In genomic region chr21:41387824-41388223, GRCh38 we compare ENCODE assay signal across 20 cellular contexts. TPM values are rescaled to one million over a fixed set of nuclear protein-coding genes. Genes with fewer than 3 reads are reported as not detected.
A peak's percentile ranks its signal among the peaks of the same experiment; 100 is the strongest.
DNase-seq lines count a peak whose midpoint lies in the region; ATAC-seq and TF ChIP-seq lines count a peak whose summit lies in the region.
"Had no signal": no experiment of that assay in that cellular context is flagged by ENCODE, and none has a peak within 500 bp of the region (broad histone marks: within the 10 kb centered on the region; RNA-seq: fewer than 3 reads in every experiment).

No MANE protein-coding gene starts in this region.

- intact Hi-C loops in breast epithelium (cut with DNase I; ENCODE audit: low total_unique reads), result loop anchor here (10.0 kb wide), 1 partner anchor 563 kb away; no protein-coding TSS in a partner anchor
- intact Hi-C loops in MCF 10A (cut with micrococcal nuclease), result no loop called here
- intact Hi-C loops in esophagus muscularis mucosa (cut with DNase I), result no loop called here

- WGBS in esophagus muscularis mucosa, result 84% methylated on average over 8 of the region's 8 CpGs

- TF ChIP-seq EP300 in esophagus muscularis mucosa (IDR thresholded peaks at IDR 0.05), result no peak

- peaks cover 5% of the 10 kb centered on the region for H3K4me1 Mint-ChIP-seq in MCF 10A (ENCODE audit: insufficient read depth, unreplicated experiment)
- H3K4me1 Mint-ChIP-seq: B cell had no signal

- DNase-seq in breast epithelium (ENCODE audit: low spot score in 2 of 2), result peak in 1 of 2 donors; percentile 15
- DNase-seq in MCF 10A (ENCODE audit: unreplicated experiment), result no peak
- DNase-seq in esophagus muscularis mucosa (ENCODE audit: extremely low spot score), result no peak
- DNase-seq in NCI-H1417 (lab: John Stamatoyannopoulos, UW), result no peak
- DNase-seq in GF-D8 (lab: John Stamatoyannopoulos, UW), result no peak
- DNase-seq in NCI-H526 treated with DMSO at 0.1 percent for 48 hours (lab: John Stamatoyannopoulos, UW), result no peak
- DNase-seq: Caco-2; CD4-positive, CD25-positive, alpha-beta regulatory T cell; Kasumi-1; MM.1S; NCI-H1092; NCI-H2081 treated with DMSO at 0.1 percent for 48 hours; NCI-H510A treated with DMSO at 0.1 percent for 48 hours; NCI-H82; OCI-M1; Right ventricle myocardium superior had no signal

- H3K4me3 ChIP-seq in breast epithelium, result no peak overlapping the region
- H3K4me3 ChIP-seq in esophagus muscularis mucosa, result no peak overlapping the region
- no peak overlapping the region for H3K4me3 ChIP-seq in neutrophil (ENCODE audit: low read depth in 1 of 2, low read length in 1 of 2)
- H3K4me3 ChIP-seq: HAP-1 had no signal

- no peak for TF ChIP-seq CTCF in breast epithelium (IDR thresholded peaks at IDR 0.05)
- TF ChIP-seq CTCF in MCF 10A (IDR thresholded peaks at IDR 0.05; ENCODE audit: unreplicated experiment), result no peak
- TF ChIP-seq CTCF in esophagus muscularis mucosa (IDR thresholded peaks at IDR 0.05), result no peak
- no peak for TF ChIP-seq CTCF in neutrophil (IDR thresholded peaks at IDR 0.05)

- H3K36me3 Mint-ChIP-seq in MCF 10A (ENCODE audit: insufficient read depth, unreplicated experiment), result no peaks in the 10 kb centered on the region

- POLR2A ChIA-PET in MCF 10A (lab: Yijun Ruan, JAX), result no interaction called here

- peak overlapping the region; percentile 72 to 89 for H3K27ac ChIP-seq in breast epithelium
- peak overlapping the region in 3 of 4 donors; percentile 27 to 63 (median 47) for H3K27ac ChIP-seq in esophagus muscularis mucosa (replicated peaks in 1 of 4)
- H3K27ac ChIP-seq in neutrophil, result peak overlapping the region; percentile 16

- BruUV-seq in MCF 10A (replicated peaks; lab: Mats Ljungman, UMichigan), result no TSS peak

- H3K27ac Mint-ChIP-seq in MCF 10A (ENCODE audit: low read depth, unreplicated experiment), result no peak overlapping the region
- H3K27ac Mint-ChIP-seq: B cell had no signal

- no peak overlapping the region for H3K4me3 Mint-ChIP-seq in MCF 10A (ENCODE audit: unreplicated experiment)
- H3K4me3 Mint-ChIP-seq: B cell had no signal

- no peaks in the 10 kb centered on the region for H3K9me3 ChIP-seq in breast epithelium
- no peaks in the 10 kb centered on the region for H3K9me3 ChIP-seq in esophagus muscularis mucosa
- no peaks in the 10 kb centered on the region for H3K9me3 ChIP-seq in neutrophil
- H3K9me3 ChIP-seq: Caco-2, HAP-1 had no signal

- CTCF ChIA-PET in MCF 10A (lab: Yijun Ruan, JAX), result no interaction called here

- H3K9me3 Mint-ChIP-seq in MCF 10A (ENCODE audit: unreplicated experiment), result no peaks in the 10 kb centered on the region
- H3K9me3 Mint-ChIP-seq: CD4-positive, CD25-positive, alpha-beta regulatory T cell had no signal

- no peak for ATAC-seq in HG03159 (IDR thresholded peaks at IDR 0.05; ENCODE audit: unreplicated experiment)

- TF ChIP-seq POLR2A in breast epithelium (IDR thresholded peaks at IDR 0.05) (no peak), esophagus muscularis mucosa (IDR thresholded peaks at IDR 0.05; ENCODE audit: low read depth) (no peak)

- H3K27me3 Mint-ChIP-seq in MCF 10A (ENCODE audit: insufficient read depth, unreplicated experiment), result peaks cover 27% of the 10 kb centered on the region
- H3K27me3 Mint-ChIP-seq: B cell; CD4-positive, CD25-positive, alpha-beta regulatory T cell had no signal

- H3K4me1 ChIP-seq in breast epithelium (peaks cover 0 to 4% of the 10 kb centered on the region in 2 donors), esophagus muscularis mucosa (no peaks in the 10 kb centered on the region), neutrophil (ENCODE audit: control insufficient read depth in 1 of 2, insufficient read depth in 1 of 2, low read depth in 1 of 2, low read length in 1 of 2) (no peaks in the 10 kb centered on the region)
- H3K4me1 ChIP-seq: Caco-2, HAP-1 had no signal

- H3K27me3 ChIP-seq in breast epithelium (no peaks in the 10 kb centered on the region), esophagus muscularis mucosa (no peaks in the 10 kb centered on the region), neutrophil (no peaks in the 10 kb centered on the region)

- H3K36me3 ChIP-seq in breast epithelium (no peaks in the 10 kb centered on the region), esophagus muscularis mucosa (peaks cover 0 to 45% (median 22%) of the 10 kb centered on the region in 4 donors), neutrophil (peaks cover 100% of the 10 kb centered on the region)
- H3K36me3 ChIP-seq: HAP-1 had no signal

RNA-seq across cellular contexts. Expression of gene MX2, which starts 26.0 kb away (rescaled TPM):
- 10 to 100 TPM in 2 of 3 donors, 1 to 10 TPM in 1; 8.9 to 31.5 (median 29.4) TPM for total RNA-seq in breast epithelium
- total RNA-seq in MCF 10A (2022), result not detected in 2 replicates
- 10 to 100 TPM in 1 of 4 donors, 1 to 10 TPM in 3; 5.4 to 19.7 (median 7.0) TPM for total RNA-seq in esophagus muscularis mucosa

RNA-seq across cellular contexts. Expression of gene MX1, which starts 38.2 kb away (rescaled TPM):
- total RNA-seq in breast epithelium (10 to 100 TPM; 13.4 to 23.1 (median 21.8) TPM), MCF 10A (2022) (1.8 and 2.4 TPM in 2 replicates), esophagus muscularis mucosa (10 to 100 TPM; 13.8 to 34.6 (median 22.2) TPM)

Comparison
In these comparisons a context has a peak if more than half of its experiments do, and no peak if none do; other contexts are left out.
1. H3K27ac ChIP-seq: peak in every context shown above with its lines; median percentile 80 in breast epithelium; 47 in esophagus muscularis mucosa; 16 in neutrophil.